ENCODE assay signal across 8 cellular contexts in the genomic region with DNA sequence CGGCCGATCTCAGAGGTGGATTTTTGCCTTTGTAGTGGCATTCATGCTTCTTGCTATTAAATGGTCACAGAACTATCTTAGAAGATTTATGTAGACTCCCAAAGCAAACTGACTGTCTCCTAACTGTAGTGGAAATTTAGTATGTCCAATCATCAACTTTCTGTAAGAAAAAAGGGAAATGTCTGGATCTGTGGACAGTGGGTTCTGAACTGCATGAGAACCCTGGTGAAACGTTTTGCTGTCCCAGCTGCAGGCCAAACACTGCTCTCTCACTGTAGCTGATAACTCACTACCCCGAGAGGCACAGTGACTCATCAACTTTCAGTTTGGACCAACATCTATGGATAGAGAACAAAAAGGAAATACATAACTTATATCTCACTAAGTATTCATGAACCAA.
A peak's percentile ranks its signal among the peaks of the same experiment; 100 is the strongest.
DNase-seq lines count a peak whose midpoint lies in the region; ATAC-seq and TF ChIP-seq lines count a peak whose summit lies in the region.

No MANE protein-coding gene starts in this region.

- peak overlapping the region in 1 of 2 donors; percentile 43 for H3K4me3 ChIP-seq in foreskin fibroblast (ENCODE audit: low read depth in 1 of 2, low read length in 2 of 2)

- no peak overlapping the region for H3K4me3 Mint-ChIP-seq in activated CD4-positive, alpha-beta memory T cell treated with anti-CD3 and anti-CD28 coated beads for 36 hours

- no peak overlapping the region for H3K27ac Mint-ChIP-seq in activated CD4-positive, alpha-beta memory T cell treated with anti-CD3 and anti-CD28 coated beads for 36 hours

- H3K27me3 Mint-ChIP-seq in activated CD4-positive, alpha-beta memory T cell treated with anti-CD3 and anti-CD28 coated beads for 36 hours, result no peaks in the 10 kb centered on the region

- H3K36me3 Mint-ChIP-seq in activated CD4-positive, alpha-beta memory T cell treated with anti-CD3 and anti-CD28 coated beads for 36 hours, result no peaks in the 10 kb centered on the region

- CTCF ChIA-PET in activated CD4-positive, alpha-beta memory T cell treated with anti-CD3 and anti-CD28 coated beads for 36 hours (lab: Charles Lee), result no interaction called here

- TF ChIP-seq CTCF in foreskin fibroblast (IDR thresholded peaks at IDR 0.05; ENCODE audit: low read depth, low read length), result no peak

- intact Hi-C loops in posterior cingulate gyrus (cut with DNase I), result no loop called here
- intact Hi-C loops in activated CD4-positive, alpha-beta memory T cell treated with anti-CD3 and anti-CD28 coated beads for 36 hours (cut with micrococcal nuclease), result no loop called here

- H3K9me3 Mint-ChIP-seq in activated CD4-positive, alpha-beta memory T cell treated with anti-CD3 and anti-CD28 coated beads for 36 hours, result no peaks in the 10 kb centered on the region

- H3K4me1 Mint-ChIP-seq in activated CD4-positive, alpha-beta memory T cell treated with anti-CD3 and anti-CD28 coated beads for 36 hours (ENCODE audit: low read depth), result no peaks in the 10 kb centered on the region

- ATAC-seq in HG03064 (IDR thresholded peaks at IDR 0.05; ENCODE audit: low read depth, unreplicated experiment), result peak; percentile 75

- POLR2A ChIA-PET in activated CD4-positive, alpha-beta memory T cell treated with anti-CD3 and anti-CD28 coated beads for 36 hours (lab: Charles Lee), result no interaction called here

- DNase-seq in SKM-1 treated with dmso at 0.1 percent for 144 hours (lab: John Stamatoyannopoulos, UW; ENCODE audit: unreplicated experiment) (peak; percentile 8), SKM-1 (lab: John Stamatoyannopoulos, UW; ENCODE audit: unreplicated experiment) (no peak), SHP77 treated with DMSO at 0.1 percent for 48 hours (lab: John Stamatoyannopoulos, UW) (peak; percentile 46), foreskin fibroblast (peak; percentile 82 to 93), posterior cingulate gyrus (peak in 6 of 10 donors; percentile 27 to 89 (median 34)), middle frontal gyrus (ENCODE audit: extremely low spot score, low spot score) (no peak)
- no peak for DNase-seq in activated CD4-positive, alpha-beta memory T cell treated with anti-CD3 and anti-CD28 coated beads for 36 hours

Comparison
In these comparisons a context has a peak if more than half of its experiments do, and no peak if none do; other contexts are left out.
1. DNase-seq: peak in SKM-1 treated with dmso at 0.1 percent for 144 hours (single experiment), SHP77 treated with DMSO at 0.1 percent for 48 hours (single experiment), foreskin fibroblast (2 of 2) and posterior cingulate gyrus (6 of 10); none in SKM-1 (single experiment), activated CD4-positive, alpha-beta memory T cell treated with anti-CD3 and anti-CD28 coated beads for 36 hours (single experiment) and middle frontal gyrus (single experiment).